9 cellular contexts compared by ENCODE assay signal in genomic region chr10:124285587-124286527, GRCh38.
DNase-seq lines count a peak whose midpoint lies in the region; ATAC-seq and FAIRE-seq lines count a peak whose summit lies in the region.
"Had no signal": no experiment of that assay in that cellular context is flagged by ENCODE, and none has a peak within 500 bp of the region (broad histone marks: within the 10 kb centered on the region; RNA-seq: fewer than 3 reads in every experiment).

No MANE protein-coding gene starts in this region.

- H3K27ac Mint-ChIP-seq in activated T-cell treated with anti-CD3 and anti-CD28 coated beads, Interleukin-2, amount 50 U/mL, for 24 hours, result no peak overlapping the region
- H3K27ac Mint-ChIP-seq in stimulated activated memory B cell treated with anti-CD40 and anti-IgM and Interleukin-4, amounts not matched to agents 10 μg/mL and 1 μg/mL and 100 μg/mL, for 72 hours, result no peak overlapping the region

- no peaks in the 10 kb centered on the region for H3K4me1 Mint-ChIP-seq in activated T-cell treated with anti-CD3 and anti-CD28 coated beads, Interleukin-2, amount 50 U/mL, for 24 hours (ENCODE audit: low read depth)
- no peaks in the 10 kb centered on the region for H3K4me1 Mint-ChIP-seq in activated T-cell treated with anti-CD3 and anti-CD28 coated beads, Interleukin-2, amount 50 U/mL, for 4 hours (ENCODE audit: low read depth)
- peaks cover 29% of the 10 kb centered on the region for H3K4me1 Mint-ChIP-seq in stimulated activated memory B cell treated with anti-CD40 and anti-IgM and Interleukin-4, amounts not matched to agents 10 μg/mL and 1 μg/mL and 100 μg/mL, for 72 hours

- no peak overlapping the region for H3K4me3 Mint-ChIP-seq in activated T-cell treated with anti-CD3 and anti-CD28 coated beads, Interleukin-2, amount 50 U/mL, for 24 hours
- no peak overlapping the region for H3K4me3 Mint-ChIP-seq in activated T-cell treated with anti-CD3 and anti-CD28 coated beads, Interleukin-2, amount 50 U/mL, for 4 hours
- peak overlapping the region; percentile 15 for H3K4me3 Mint-ChIP-seq in stimulated activated memory B cell treated with anti-CD40 and anti-IgM and Interleukin-4, amounts not matched to agents 10 μg/mL and 1 μg/mL and 100 μg/mL, for 72 hours

- FAIRE-seq in frontal cortex (lab: Jason Lieb, UNC), result no peak
- FAIRE-seq: A549 had no signal

- peak; percentile 9 for DNase-seq in activated T-cell treated with anti-CD3 and anti-CD28 coated beads, Interleukin-2, amount 50 U/mL, for 24 hours
- DNase-seq in activated T-cell treated with anti-CD3 and anti-CD28 coated beads, Interleukin-2, amount 50 U/mL, for 4 hours, result no peak
- DNase-seq in SIG-M5 (lab: John Stamatoyannopoulos, UW) (peak; percentile 1), ureter (ENCODE audit: low spot score) (no peak), frontal cortex (ENCODE audit: low spot score in 2 of 2) (no peak), left lobe of liver (ENCODE audit: low spot score) (no peak)

- no peaks in the 10 kb centered on the region for H3K27me3 Mint-ChIP-seq in activated T-cell treated with anti-CD3 and anti-CD28 coated beads, Interleukin-2, amount 50 U/mL, for 24 hours
- no peaks in the 10 kb centered on the region for H3K27me3 Mint-ChIP-seq in activated T-cell treated with anti-CD3 and anti-CD28 coated beads, Interleukin-2, amount 50 U/mL, for 4 hours (ENCODE audit: low read depth)
- peaks cover 3% of the 10 kb centered on the region for H3K27me3 Mint-ChIP-seq in stimulated activated memory B cell treated with anti-CD40 and anti-IgM and Interleukin-4, amounts not matched to agents 10 μg/mL and 1 μg/mL and 100 μg/mL, for 72 hours

- no peak for ATAC-seq in activated T-cell treated with anti-CD3 and anti-CD28 coated beads, Interleukin-2, amount 50 U/mL, for 4 hours
- ATAC-seq in HG02973 (IDR thresholded peaks at IDR 0.05; ENCODE audit: unreplicated experiment), result peak; percentile 81
- ATAC-seq in stimulated activated memory B cell treated with anti-CD40 and anti-IgM and Interleukin-4, amounts not matched to agents 10 μg/mL and 1 μg/mL and 100 μg/mL, for 72 hours, result peak; percentile 52
- no peak for ATAC-seq in left lobe of liver
- ATAC-seq: A549 had no signal

- H3K9me3 Mint-ChIP-seq in activated T-cell treated with anti-CD3 and anti-CD28 coated beads, Interleukin-2, amount 50 U/mL, for 24 hours, result no peaks in the 10 kb centered on the region
- H3K9me3 Mint-ChIP-seq in activated T-cell treated with anti-CD3 and anti-CD28 coated beads, Interleukin-2, amount 50 U/mL, for 4 hours, result no peaks in the 10 kb centered on the region
- no peaks in the 10 kb centered on the region for H3K9me3 Mint-ChIP-seq in stimulated activated memory B cell treated with anti-CD40 and anti-IgM and Interleukin-4, amounts not matched to agents 10 μg/mL and 1 μg/mL and 100 μg/mL, for 72 hours

- no peaks in the 10 kb centered on the region for H3K36me3 Mint-ChIP-seq in activated T-cell treated with anti-CD3 and anti-CD28 coated beads, Interleukin-2, amount 50 U/mL, for 24 hours (ENCODE audit: low read depth)
- H3K36me3 Mint-ChIP-seq in activated T-cell treated with anti-CD3 and anti-CD28 coated beads, Interleukin-2, amount 50 U/mL, for 4 hours (ENCODE audit: insufficient read depth), result no peaks in the 10 kb centered on the region
- no peaks in the 10 kb centered on the region for H3K36me3 Mint-ChIP-seq in stimulated activated memory B cell treated with anti-CD40 and anti-IgM and Interleukin-4, amounts not matched to agents 10 μg/mL and 1 μg/mL and 100 μg/mL, for 72 hours

Comparison
In these comparisons a context has a peak if more than half of its experiments do, and no peak if none do; other contexts are left out.
1. DNase-seq: peak in activated T-cell treated with anti-CD3 and anti-CD28 coated beads, Interleukin-2, amount 50 U/mL, for 24 hours (single experiment) and SIG-M5 (single experiment); none in activated T-cell treated with anti-CD3 and anti-CD28 coated beads, Interleukin-2, amount 50 U/mL, for 4 hours (single experiment), ureter (single experiment), frontal cortex (0 of 2) and left lobe of liver (single experiment).
2. ATAC-seq: peak in HG02973 (single experiment) and stimulated activated memory B cell treated with anti-CD40 and anti-IgM and Interleukin-4, amounts not matched to agents 10 μg/mL and 1 μg/mL and 100 μg/mL, for 72 hours (single experiment); none in activated T-cell treated with anti-CD3 and anti-CD28 coated beads, Interleukin-2, amount 50 U/mL, for 4 hours (0 of 2) and left lobe of liver (single experiment).